In the genomic region with DNA sequence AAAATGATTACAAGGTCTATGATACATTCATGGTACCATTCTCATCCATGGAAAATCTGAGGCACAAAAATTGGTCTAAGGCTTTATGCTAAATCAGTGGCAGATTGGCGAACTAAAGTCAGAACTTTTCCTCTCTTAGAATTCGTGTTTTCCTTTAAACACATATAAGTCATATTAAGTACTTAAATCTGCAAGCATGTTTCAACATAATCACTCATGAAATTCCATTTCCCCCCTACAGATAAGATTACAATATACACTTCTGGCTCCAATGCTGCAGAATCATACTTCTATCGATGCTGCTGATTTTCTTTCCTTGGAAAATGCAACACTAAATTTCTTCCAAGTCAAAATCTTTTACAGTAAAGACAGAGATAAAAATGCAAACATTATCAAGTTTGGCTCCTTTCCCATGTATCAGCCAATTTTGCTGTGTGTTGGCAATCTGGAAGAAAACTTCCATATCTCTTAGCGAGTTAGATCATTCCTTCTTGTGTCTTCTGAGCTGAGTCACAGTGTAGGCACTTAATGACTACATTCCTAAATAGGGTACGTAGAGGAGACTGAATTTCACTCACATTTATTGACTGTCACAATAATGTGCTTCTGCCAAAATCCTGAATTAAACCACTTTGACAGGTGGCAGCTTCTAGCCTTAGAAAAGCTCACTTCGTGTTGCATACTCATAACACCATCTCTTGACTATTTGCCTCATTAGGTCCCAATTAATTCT, we compare ENCODE assay signal across 1 cellular context.
A peak's percentile ranks its signal among the peaks of the same experiment; 100 is the strongest.
TF ChIP-seq lines count a peak whose summit lies in the region.

No MANE protein-coding gene starts in this region.

TF ChIP-seq in SK-N-SH treated with all-trans-retinoic acid at 6 μM for 48 hours, 23 proteins besides CTCF, POLR2A, EP300 and RAD21 (continued from another document):
- TF ChIP-seq, protein P1, sequence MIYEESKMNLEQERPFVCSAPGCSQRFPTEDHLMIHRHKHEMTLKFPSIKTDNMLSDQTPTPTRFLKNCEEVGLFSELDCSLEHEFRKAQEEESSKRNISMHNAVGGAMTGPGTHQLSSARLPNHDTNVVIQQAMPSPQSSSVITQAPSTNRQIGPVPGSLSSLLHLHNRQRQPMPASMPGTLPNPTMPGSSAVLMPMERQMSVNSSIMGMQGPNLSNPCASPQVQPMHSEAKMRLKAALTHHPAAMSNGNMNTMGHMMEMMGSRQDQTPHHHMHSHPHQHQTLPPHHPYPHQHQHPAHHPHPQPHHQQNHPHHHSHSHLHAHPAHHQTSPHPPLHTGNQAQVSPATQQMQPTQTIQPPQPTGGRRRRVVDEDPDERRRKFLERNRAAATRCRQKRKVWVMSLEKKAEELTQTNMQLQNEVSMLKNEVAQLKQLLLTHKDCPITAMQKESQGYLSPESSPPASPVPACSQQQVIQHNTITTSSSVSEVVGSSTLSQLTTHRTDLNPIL (CRISPR knock-in tag; IDR thresholded peaks at IDR 0.05; ENCODE audit: low read depth): peak; percentile 99
- TF ChIP-seq GLIS3 (CRISPR knock-in tag; IDR thresholded peaks at IDR 0.05) (0 out of 2 replicates have a peak, but pooled peaks have one; percentile 46), ZFP30 (CRISPR knock-in tag; IDR thresholded peaks at IDR 0.05) (no peak), PPARA (CRISPR knock-in tag; IDR thresholded peaks at IDR 0.05; ENCODE audit: borderline replicate concordance) (no peak), SNAI2 (CRISPR knock-in tag; IDR thresholded peaks at IDR 0.05) (peak; percentile 90), CSDC2 (CRISPR knock-in tag; IDR thresholded peaks at IDR 0.05) (no peak), RARB (CRISPR knock-in tag; IDR thresholded peaks at IDR 0.05) (no peak), OSR1 (CRISPR knock-in tag; IDR thresholded peaks at IDR 0.05) (no peak), ARNTL (CRISPR knock-in tag; IDR thresholded peaks at IDR 0.05; ENCODE audit: borderline replicate concordance, low read depth) (no peak), TCF4 (CRISPR knock-in tag; IDR thresholded peaks at IDR 0.05; ENCODE audit: borderline replicate concordance) (no peak), ZC3H10 (CRISPR knock-in tag; IDR thresholded peaks at IDR 0.05) (no peak), ZFP3 (CRISPR knock-in tag; IDR thresholded peaks at IDR 0.05) (peak; percentile 58; the same call in 1 of the 2 replicates), ISL1 (CRISPR knock-in tag; IDR thresholded peaks at IDR 0.05) (peak; percentile 98), ZNF8 (CRISPR knock-in tag; IDR thresholded peaks at IDR 0.05) (no peak)
- TF ChIP-seq, protein P2, sequence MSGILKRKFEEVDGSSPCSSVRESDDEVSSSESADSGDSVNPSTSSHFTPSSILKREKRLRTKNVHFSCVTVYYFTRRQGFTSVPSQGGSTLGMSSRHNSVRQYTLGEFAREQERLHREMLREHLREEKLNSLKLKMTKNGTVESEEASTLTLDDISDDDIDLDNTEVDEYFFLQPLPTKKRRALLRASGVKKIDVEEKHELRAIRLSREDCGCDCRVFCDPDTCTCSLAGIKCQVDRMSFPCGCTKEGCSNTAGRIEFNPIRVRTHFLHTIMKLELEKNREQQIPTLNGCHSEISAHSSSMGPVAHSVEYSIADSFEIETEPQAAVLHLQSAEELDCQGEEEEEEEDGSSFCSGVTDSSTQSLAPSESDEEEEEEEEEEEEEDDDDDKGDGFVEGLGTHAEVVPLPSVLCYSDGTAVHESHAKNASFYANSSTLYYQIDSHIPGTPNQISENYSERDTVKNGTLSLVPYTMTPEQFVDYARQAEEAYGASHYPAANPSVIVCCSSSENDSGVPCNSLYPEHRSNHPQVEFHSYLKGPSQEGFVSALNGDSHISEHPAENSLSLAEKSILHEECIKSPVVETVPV (CRISPR knock-in tag; IDR thresholded peaks at IDR 0.05): 0 out of 2 replicates have a peak, but pooled peaks have one; percentile 14
- TF ChIP-seq, protein P3, sequence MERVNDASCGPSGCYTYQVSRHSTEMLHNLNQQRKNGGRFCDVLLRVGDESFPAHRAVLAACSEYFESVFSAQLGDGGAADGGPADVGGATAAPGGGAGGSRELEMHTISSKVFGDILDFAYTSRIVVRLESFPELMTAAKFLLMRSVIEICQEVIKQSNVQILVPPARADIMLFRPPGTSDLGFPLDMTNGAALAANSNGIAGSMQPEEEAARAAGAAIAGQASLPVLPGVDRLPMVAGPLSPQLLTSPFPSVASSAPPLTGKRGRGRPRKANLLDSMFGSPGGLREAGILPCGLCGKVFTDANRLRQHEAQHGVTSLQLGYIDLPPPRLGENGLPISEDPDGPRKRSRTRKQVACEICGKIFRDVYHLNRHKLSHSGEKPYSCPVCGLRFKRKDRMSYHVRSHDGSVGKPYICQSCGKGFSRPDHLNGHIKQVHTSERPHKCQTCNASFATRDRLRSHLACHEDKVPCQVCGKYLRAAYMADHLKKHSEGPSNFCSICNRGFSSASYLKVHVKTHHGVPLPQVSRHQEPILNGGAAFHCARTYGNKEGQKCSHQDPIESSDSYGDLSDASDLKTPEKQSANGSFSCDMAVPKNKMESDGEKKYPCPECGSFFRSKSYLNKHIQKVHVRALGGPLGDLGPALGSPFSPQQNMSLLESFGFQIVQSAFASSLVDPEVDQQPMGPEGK (CRISPR knock-in tag; IDR thresholded peaks at IDR 0.05; ENCODE audit: borderline replicate concordance): peak; percentile 70
TF ChIP-seq in SK-N-SH treated with all-trans-retinoic acid at 6 μM for 48 hours: peak in this region for 8.
